1 cellular context compared by ENCODE assay signal in genomic region chr1:44359234-44359937, GRCh38.
TF ChIP-seq lines count a peak whose summit lies in the region.

No MANE protein-coding gene starts in this region.

TF ChIP-seq in GM23338, 12 proteins besides CTCF, POLR2A, EP300 and RAD21:
- TF ChIP-seq CREB1 (CRISPR knock-in tag; IDR thresholded peaks at IDR 0.05; ENCODE audit: low read depth) (no peak), REST (IDR thresholded peaks at IDR 0.05; ENCODE audit: unreplicated experiment) (no peak), EZH2 (IDR thresholded peaks at IDR 0.05; ENCODE audit: low read depth, unreplicated experiment) (no peak), EZH2phosphoT487 (IDR thresholded peaks at IDR 0.05; ENCODE audit: unreplicated experiment) (no peak), NANOG (IDR thresholded peaks at IDR 0.05; ENCODE audit: borderline replicate concordance) (no peak), STAT1 (IDR thresholded peaks at IDR 0.05; ENCODE audit: unreplicated experiment) (no peak), ZNF114 (CRISPR knock-in tag; IDR thresholded peaks at IDR 0.05) (no peak), POLR2AphosphoS5 (IDR thresholded peaks at IDR 0.05; ENCODE audit: low read depth) (no peak), ZNF462 (CRISPR knock-in tag; IDR thresholded peaks at IDR 0.05) (no peak), ETS1 (IDR thresholded peaks at IDR 0.05) (no peak), ZNF331 (CRISPR knock-in tag; IDR thresholded peaks at IDR 0.05; ENCODE audit: low read depth) (no peak), JUNB (IDR thresholded peaks at IDR 0.05; ENCODE audit: unreplicated experiment) (no peak)
TF ChIP-seq in GM23338: peak in this region for 0.
